19 cellular contexts compared by ENCODE assay signal in the genomic region with DNA sequence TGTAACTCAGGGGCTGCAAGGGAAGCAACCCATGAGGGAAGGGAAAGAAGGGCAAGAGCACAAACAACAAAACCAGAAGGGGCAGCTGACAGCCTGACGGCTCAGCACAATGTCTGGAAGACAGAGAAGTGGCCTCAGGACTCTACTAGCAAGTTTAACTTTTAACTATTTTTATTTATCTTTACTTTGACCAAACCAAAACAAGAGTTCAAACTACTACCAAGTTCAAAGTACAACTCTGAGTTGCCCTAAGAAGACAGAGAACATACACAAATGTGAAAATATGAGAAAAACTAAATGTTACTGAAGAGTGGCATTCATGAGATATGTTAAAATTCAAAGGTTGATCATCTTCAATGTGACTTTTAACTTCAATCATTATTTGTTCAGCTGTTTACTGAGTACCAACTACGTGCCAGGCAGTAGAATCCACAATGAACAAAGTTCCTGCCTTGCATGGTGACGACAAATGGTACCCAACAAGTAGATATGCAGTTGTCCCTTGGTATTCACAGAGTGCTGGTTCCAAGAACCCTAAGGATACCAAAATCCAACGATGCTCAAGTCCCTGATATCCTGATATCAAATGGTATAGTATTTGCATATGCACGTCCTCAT. TPM values are rescaled to one million over a fixed set of nuclear protein-coding genes. Genes with fewer than 3 reads are reported as not detected.
DNase-seq lines count a peak whose midpoint lies in the region; ATAC-seq, FAIRE-seq and TF ChIP-seq lines count a peak whose summit lies in the region.
"Had no signal": no experiment of that assay in that cellular context is flagged by ENCODE, and none has a peak within 500 bp of the region (broad histone marks: within the 10 kb centered on the region; RNA-seq: fewer than 3 reads in every experiment).

No MANE protein-coding gene starts in this region.

- intact Hi-C loops in CD4-positive, alpha-beta T cell (cut with DNase I, micrococcal nuclease), result loop anchor here in 1 of 2 experiments (10.0 kb wide), 1 partner anchor 126 kb away; no protein-coding TSS in a partner anchor

- DNase-seq in CD4-positive, alpha-beta T cell, result no peak
- no peak for DNase-seq in HFFc6
- DNase-seq in astrocyte (ENCODE audit: low read depth), result no peak
- DNase-seq in Kasumi-1 (lab: John Stamatoyannopoulos, UW), result no peak
- DNase-seq in T-helper 2 cell, result no peak
- no peak for DNase-seq in activated naive CD4-positive, alpha-beta T cell treated with anti-CD3 and anti-CD28 coated beads, Interleukin-2, amount 50 U/mL, for 72 hours (ENCODE audit: low spot score in 2 of 2)
- DNase-seq: ACHN; CD4-positive, CD25-positive, alpha-beta regulatory T cell; GOT3; KG1; MM.1S; NCI-H1105; NCI-H1694 treated with DMSO at 0.1 percent for 48 hours; NCI-H446; NCI-H748 treated with DMSO at 0.1 percent for 48 hours; Peyer's patch; SHP77 treated with DMSO at 0.1 percent for 48 hours had no signal

- H3K4me1 Mint-ChIP-seq in CD4-positive, alpha-beta T cell (ENCODE audit: low read depth), result peaks cover 84% of the 10 kb centered on the region
- H3K4me1 Mint-ChIP-seq in HFFc6 (ENCODE audit: low read depth) (peaks cover 74% of the 10 kb centered on the region), astrocyte (ENCODE audit: low read depth, unreplicated experiment) (peaks cover 46% of the 10 kb centered on the region)

- no peaks in the 10 kb centered on the region for H3K9me3 ChIP-seq in CD4-positive, alpha-beta T cell (ENCODE audit: control insufficient read depth, low read length)
- no peaks in the 10 kb centered on the region for H3K9me3 ChIP-seq in astrocyte (ENCODE audit: insufficient read depth, low read depth, low read length)
- H3K9me3 ChIP-seq in mesodermal cell (ENCODE audit: control insufficient read depth, low read length), result no peaks in the 10 kb centered on the region
- H3K9me3 ChIP-seq: Peyer's patch had no signal

- H3K36me3 Mint-ChIP-seq in CD4-positive, alpha-beta T cell (ENCODE audit: low read depth), result peaks cover 98% of the 10 kb centered on the region
- H3K36me3 Mint-ChIP-seq in HFFc6 (ENCODE audit: low read depth) (peaks cover 30% of the 10 kb centered on the region), astrocyte (ENCODE audit: low read depth, unreplicated experiment) (peaks cover 22% of the 10 kb centered on the region)
- H3K36me3 Mint-ChIP-seq in activated naive CD4-positive, alpha-beta T cell treated with anti-CD3 and anti-CD28 coated beads, Interleukin-2, amount 50 U/mL, for 72 hours, result peaks cover 12 to 25% of the 10 kb centered on the region in 2 donors

- no peak overlapping the region for H3K4me3 Mint-ChIP-seq in CD4-positive, alpha-beta T cell
- no peak overlapping the region for H3K4me3 Mint-ChIP-seq in HFFc6
- no peak overlapping the region for H3K4me3 Mint-ChIP-seq in astrocyte (ENCODE audit: unreplicated experiment)

- H4K20me1 ChIP-seq in astrocyte (ENCODE audit: insufficient read depth, low read length), result peaks cover 78% of the 10 kb centered on the region

- H3K4me3 ChIP-seq in astrocyte (ENCODE audit: insufficient read depth, low read depth, low read length) (no peak overlapping the region), mesodermal cell (ENCODE audit: extremely low read depth, insufficient read depth, low read length, poor library complexity, severe bottlenecking) (no peak overlapping the region)
- H3K4me3 ChIP-seq: Peyer's patch had no signal

- no peak overlapping the region for H3K27ac ChIP-seq in CD4-positive, alpha-beta T cell (ENCODE audit: low read depth, low read length)
- no peak overlapping the region for H3K27ac ChIP-seq in astrocyte (ENCODE audit: low read depth, low read length)
- peak overlapping the region; percentile 5 for H3K27ac ChIP-seq in mesodermal cell (ENCODE audit: low read depth, low read length, severe bottlenecking)
- H3K27ac ChIP-seq: Peyer's patch had no signal

- no peak for TF ChIP-seq CTCF in CD4-positive, alpha-beta T cell (IDR thresholded peaks at IDR 0.05)
- TF ChIP-seq CTCF in HFFc6 (IDR thresholded peaks at IDR 0.05) (no peak), astrocyte (IDR thresholded peaks at IDR 0.05; ENCODE audit: insufficient read depth, low read depth, low read length) (no peak)

- WGBS in mesodermal cell (ENCODE audit: insufficient coverage in 2 of 2), 2 experiments, result 93 to 100% methylated on average over 2 to 3 of the region's 5 CpGs

- FAIRE-seq in astrocyte (lab: Jason Lieb, UNC), result no peak

- H3K4me2 ChIP-seq in astrocyte (ENCODE audit: low read length), result no peak overlapping the region

- POLR2A ChIA-PET in CD4-positive, alpha-beta T cell (lab: Charles Lee), result interaction anchor here (1.0 kb wide), 1 partner anchor 19 kb away, joined by 5 read pairs; no protein-coding TSS in a partner anchor

- no peak overlapping the region for H2AFZ ChIP-seq in astrocyte (ENCODE audit: low read depth, low read length)

- no peaks in the 10 kb centered on the region for H3K9me3 Mint-ChIP-seq in CD4-positive, alpha-beta T cell
- H3K9me3 Mint-ChIP-seq in HFFc6 (no peaks in the 10 kb centered on the region), astrocyte (ENCODE audit: unreplicated experiment) (no peaks in the 10 kb centered on the region)
- no peaks in the 10 kb centered on the region for H3K9me3 Mint-ChIP-seq in activated naive CD4-positive, alpha-beta T cell treated with anti-CD3 and anti-CD28 coated beads, Interleukin-2, amount 50 U/mL, for 72 hours
- H3K9me3 Mint-ChIP-seq: CD4-positive, CD25-positive, alpha-beta regulatory T cell had no signal

- ATAC-seq in CD4-positive, alpha-beta T cell (ENCODE audit: poor library complexity), result no peak
- no peak for ATAC-seq in HG03457 (IDR thresholded peaks at IDR 0.05; ENCODE audit: unreplicated experiment)
- ATAC-seq in activated naive CD4-positive, alpha-beta T cell treated with anti-CD3 and anti-CD28 coated beads, Interleukin-2, amount 50 U/mL, for 72 hours, result no peak

- CTCF ChIA-PET in CD4-positive, alpha-beta T cell (lab: Charles Lee), result no interaction called here

- H3K27me3 ChIP-seq in CD4-positive, alpha-beta T cell (ENCODE audit: control insufficient read depth, insufficient read depth, low read length), result no peaks in the 10 kb centered on the region
- H3K27me3 ChIP-seq in astrocyte (ENCODE audit: insufficient read depth, low read length), result no peaks in the 10 kb centered on the region
- H3K27me3 ChIP-seq: Peyer's patch had no signal

- peaks cover 7% of the 10 kb centered on the region for H3K36me3 ChIP-seq in astrocyte (ENCODE audit: insufficient read depth, low read length)
- H3K36me3 ChIP-seq in mesodermal cell (ENCODE audit: control insufficient read depth, insufficient read depth, low read length), result peaks cover 69% of the 10 kb centered on the region

- peaks cover 65% of the 10 kb centered on the region for H3K79me2 ChIP-seq in astrocyte (ENCODE audit: insufficient read depth, low read length)

- H3K27ac Mint-ChIP-seq in CD4-positive, alpha-beta T cell, result peak overlapping the region; percentile 52
- H3K27ac Mint-ChIP-seq in HFFc6 (peak overlapping the region; percentile 64; the same call in 1 of the 2 replicates), astrocyte (ENCODE audit: unreplicated experiment) (peak overlapping the region; percentile 77)
- H3K27ac Mint-ChIP-seq in activated naive CD4-positive, alpha-beta T cell treated with anti-CD3 and anti-CD28 coated beads, Interleukin-2, amount 50 U/mL, for 72 hours, result no peak overlapping the region

- no peaks in the 10 kb centered on the region for H3K27me3 Mint-ChIP-seq in CD4-positive, alpha-beta T cell
- H3K27me3 Mint-ChIP-seq in HFFc6 (ENCODE audit: insufficient read depth), result no peaks in the 10 kb centered on the region; the same call in 1 of the 2 replicates
- H3K27me3 Mint-ChIP-seq in astrocyte (ENCODE audit: low read depth, unreplicated experiment), result no peaks in the 10 kb centered on the region
- H3K27me3 Mint-ChIP-seq: CD4-positive, CD25-positive, alpha-beta regulatory T cell had no signal

- H3K4me1 ChIP-seq in astrocyte (ENCODE audit: insufficient read depth, low read length) (peaks cover 34% of the 10 kb centered on the region), mesodermal cell (ENCODE audit: control insufficient read depth, insufficient read depth, low read length, poor library complexity, severe bottlenecking) (peaks cover 11% of the 10 kb centered on the region)
- H3K4me1 ChIP-seq: Peyer's patch had no signal

- no peak overlapping the region for H3K9ac ChIP-seq in astrocyte (ENCODE audit: low read length)

RNA-seq across cellular contexts. Expression of gene NUDCD3, which starts 19.7 kb away (rescaled TPM):
- 10 to 100 TPM; 56.6 to 60.6 TPM for total RNA-seq in CD4-positive, alpha-beta T cell
- 100 to 1,000 TPM in 2 of 6 experiments, 10 to 100 TPM in 4; 79.2 to 114 (median 90.6) TPM for total RNA-seq in HFFc6 (2021; fragmentation: NEBNext Ultra II Directional; extraction: Animal tissue kit (Norgen Biotek cat#: 25700))
- total RNA-seq in astrocyte, result 86.8 and 94.6 TPM in 2 replicates
- polyA plus RNA-seq in mesodermal cell (2013, experiment 1 of 2), result 42.2 TPM
- polyA plus RNA-seq in mesodermal cell (2013, experiment 2 of 2), result 36.2 TPM
- 100 to 1,000 TPM in 1 of 2 donors, 10 to 100 TPM in 1; 87.9 to 112 TPM for total RNA-seq in activated naive CD4-positive, alpha-beta T cell treated with anti-CD3 and anti-CD28 coated beads, Interleukin-2, amount 50 U/mL, for 72 hours

Comparison
In these comparisons a context has a peak if more than half of its experiments do, and no peak if none do; other contexts are left out.
1. H3K27ac Mint-ChIP-seq: peak in CD4-positive, alpha-beta T cell (single experiment), HFFc6 (single experiment) and astrocyte (single experiment); none in activated naive CD4-positive, alpha-beta T cell treated with anti-CD3 and anti-CD28 coated beads, Interleukin-2, amount 50 U/mL, for 72 hours (0 of 2).